ENCODE assay signal across 1 cellular context in the genomic region with DNA sequence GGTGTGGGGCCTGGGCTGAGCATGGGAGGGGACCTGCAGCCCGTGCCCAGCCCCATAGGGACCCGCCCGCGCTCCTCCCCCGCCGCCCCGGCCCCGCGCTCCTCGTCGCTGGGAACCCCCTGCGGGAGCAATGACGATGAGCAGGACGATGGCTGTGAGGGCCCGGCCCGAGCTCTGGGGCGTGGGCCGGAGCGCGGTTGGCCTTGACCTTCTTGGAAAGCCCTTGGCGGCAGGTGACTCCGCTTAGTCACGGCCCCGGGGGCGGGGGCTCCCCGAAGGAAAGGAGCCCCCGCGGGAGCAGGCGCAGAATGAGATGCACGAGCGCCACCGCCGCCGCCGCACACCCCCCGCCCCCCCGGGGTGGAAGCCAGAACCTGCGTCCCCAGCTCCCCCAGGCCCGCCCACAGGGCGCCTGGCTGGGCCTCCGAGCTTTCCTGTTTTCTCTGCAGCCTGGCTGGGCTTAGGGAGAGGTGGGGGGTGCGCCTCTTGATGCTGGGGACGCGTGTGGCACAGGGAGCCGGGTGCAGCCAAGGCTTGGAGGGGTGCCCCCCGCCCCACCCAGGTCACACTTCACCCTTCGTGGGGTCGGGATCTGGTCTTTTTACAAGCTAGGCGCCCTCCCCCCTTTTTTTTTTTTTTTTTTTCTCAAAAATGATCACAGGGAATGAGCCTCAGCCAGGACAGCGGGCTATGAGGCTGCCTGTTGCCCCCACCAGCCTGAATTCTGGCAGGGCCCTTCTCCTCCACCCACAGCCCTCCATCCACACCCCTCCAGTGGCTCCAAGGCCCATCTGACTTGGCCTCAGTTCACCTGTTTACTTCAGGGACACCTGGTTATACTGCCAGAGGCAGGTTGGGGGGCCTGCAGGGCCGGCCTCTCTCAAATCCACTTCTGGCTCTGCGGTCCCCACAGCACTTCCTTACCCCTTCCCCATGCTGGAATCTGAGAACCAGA.
TF ChIP-seq lines count a peak whose summit lies in the region.

No MANE protein-coding gene starts in this region.

TF ChIP-seq in HEK293, 187 proteins besides CTCF, POLR2A, EP300 and RAD21 (continued from another document and continues in another):
- TF ChIP-seq, protein P1, sequence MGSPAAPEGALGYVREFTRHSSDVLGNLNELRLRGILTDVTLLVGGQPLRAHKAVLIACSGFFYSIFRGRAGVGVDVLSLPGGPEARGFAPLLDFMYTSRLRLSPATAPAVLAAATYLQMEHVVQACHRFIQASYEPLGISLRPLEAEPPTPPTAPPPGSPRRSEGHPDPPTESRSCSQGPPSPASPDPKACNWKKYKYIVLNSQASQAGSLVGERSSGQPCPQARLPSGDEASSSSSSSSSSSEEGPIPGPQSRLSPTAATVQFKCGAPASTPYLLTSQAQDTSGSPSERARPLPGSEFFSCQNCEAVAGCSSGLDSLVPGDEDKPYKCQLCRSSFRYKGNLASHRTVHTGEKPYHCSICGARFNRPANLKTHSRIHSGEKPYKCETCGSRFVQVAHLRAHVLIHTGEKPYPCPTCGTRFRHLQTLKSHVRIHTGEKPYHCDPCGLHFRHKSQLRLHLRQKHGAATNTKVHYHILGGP (tag by site-specific recombination; IDR thresholded peaks at IDR 0.05) = peak; percentile 54; the same call in 1 of the 2 replicates
- TF ChIP-seq ZNF791 (tag by site-specific recombination; IDR thresholded peaks at IDR 0.05) (no peak), EGR2 (tag by site-specific recombination; IDR thresholded peaks at IDR 0.05; ENCODE audit: low read depth) (peak; percentile 86), SP3 (tag by site-specific recombination; IDR thresholded peaks at IDR 0.05) (peak; percentile 53), ZNF335 (tag by site-specific recombination; conservative IDR thresholded peaks at IDR 0.05) (peak; percentile 69), ZBTB48 (tag by site-specific recombination; IDR thresholded peaks at IDR 0.05) (0 out of 2 replicates have a peak, but pooled peaks have one; percentile 48), ZBTB20 (tag by site-specific recombination; IDR thresholded peaks at IDR 0.05) (peak; percentile 54; the same call in 1 of the 2 replicates), ZNF510 (tag by site-specific recombination; IDR thresholded peaks at IDR 0.05; ENCODE audit: insufficient replicate concordance) (no peak), KLF9 (tag by site-specific recombination; IDR thresholded peaks at IDR 0.05; ENCODE audit: low read depth) (peak; percentile 51), ZNF544 (tag by site-specific recombination; IDR thresholded peaks at IDR 0.05) (no peak), GFI1B (tag by site-specific recombination; IDR thresholded peaks at IDR 0.05) (no peak), TCF7L2 (IDR thresholded peaks at IDR 0.05; ENCODE audit: borderline replicate concordance, low read depth, low read length) (no peak), GLIS2 (tag by site-specific recombination; IDR thresholded peaks at IDR 0.05) (peak; percentile 94), SP7 (tag by site-specific recombination; IDR thresholded peaks at IDR 0.05) (peak; percentile 55), ZNF266 (tag by site-specific recombination; IDR thresholded peaks at IDR 0.05; ENCODE audit: low read depth) (no peak), OSR2 (tag by site-specific recombination; IDR thresholded peaks at IDR 0.05) (peak; percentile 61), ZNF560 (tag by site-specific recombination; IDR thresholded peaks at IDR 0.05; ENCODE audit: borderline replicate concordance) (no peak), KLF10 (tag by site-specific recombination; IDR thresholded peaks at IDR 0.05) (peak; percentile 51), ZNF629 (tag by site-specific recombination; IDR thresholded peaks at IDR 0.05) (peak; percentile 47; the same call in 1 of the 2 replicates), YY2 (tag by site-specific recombination; IDR thresholded peaks at IDR 0.05) (no peak), ZBTB8A (tag by site-specific recombination; IDR thresholded peaks at IDR 0.05) (peak; percentile 70), GLIS1 (tag by site-specific recombination; IDR thresholded peaks at IDR 0.05) (peak; percentile 89), ZNF274 (IDR thresholded peaks at IDR 0.05; ENCODE audit: low read length) (no peak), ZNF274 (tag by site-specific recombination; IDR thresholded peaks at IDR 0.05; ENCODE audit: borderline replicate concordance) (no peak), SP2 (tag by site-specific recombination; IDR thresholded peaks at IDR 0.05) (peak; percentile 63)
- TF ChIP-seq, protein P2, sequence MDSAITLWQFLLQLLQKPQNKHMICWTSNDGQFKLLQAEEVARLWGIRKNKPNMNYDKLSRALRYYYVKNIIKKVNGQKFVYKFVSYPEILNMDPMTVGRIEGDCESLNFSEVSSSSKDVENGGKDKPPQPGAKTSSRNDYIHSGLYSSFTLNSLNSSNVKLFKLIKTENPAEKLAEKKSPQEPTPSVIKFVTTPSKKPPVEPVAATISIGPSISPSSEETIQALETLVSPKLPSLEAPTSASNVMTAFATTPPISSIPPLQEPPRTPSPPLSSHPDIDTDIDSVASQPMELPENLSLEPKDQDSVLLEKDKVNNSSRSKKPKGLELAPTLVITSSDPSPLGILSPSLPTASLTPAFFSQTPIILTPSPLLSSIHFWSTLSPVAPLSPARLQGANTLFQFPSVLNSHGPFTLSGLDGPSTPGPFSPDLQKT (IDR thresholded peaks at IDR 0.05; ENCODE audit: borderline replicate concordance, low read depth, low read length) = no peak
- TF ChIP-seq, protein P3, sequence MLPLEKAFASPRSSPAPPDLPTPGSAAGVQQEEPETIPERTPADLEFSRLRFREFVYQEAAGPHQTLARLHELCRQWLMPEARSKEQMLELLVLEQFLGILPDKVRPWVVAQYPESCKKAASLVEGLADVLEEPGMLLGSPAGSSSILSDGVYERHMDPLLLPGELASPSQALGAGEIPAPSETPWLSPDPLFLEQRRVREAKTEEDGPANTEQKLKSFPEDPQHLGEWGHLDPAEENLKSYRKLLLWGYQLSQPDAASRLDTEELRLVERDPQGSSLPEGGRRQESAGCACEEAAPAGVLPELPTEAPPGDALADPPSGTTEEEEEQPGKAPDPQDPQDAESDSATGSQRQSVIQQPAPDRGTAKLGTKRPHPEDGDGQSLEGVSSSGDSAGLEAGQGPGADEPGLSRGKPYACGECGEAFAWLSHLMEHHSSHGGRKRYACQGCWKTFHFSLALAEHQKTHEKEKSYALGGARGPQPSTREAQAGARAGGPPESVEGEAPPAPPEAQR (tag by site-specific recombination; IDR thresholded peaks at IDR 0.05) = no peak
- TF ChIP-seq, protein P4, sequence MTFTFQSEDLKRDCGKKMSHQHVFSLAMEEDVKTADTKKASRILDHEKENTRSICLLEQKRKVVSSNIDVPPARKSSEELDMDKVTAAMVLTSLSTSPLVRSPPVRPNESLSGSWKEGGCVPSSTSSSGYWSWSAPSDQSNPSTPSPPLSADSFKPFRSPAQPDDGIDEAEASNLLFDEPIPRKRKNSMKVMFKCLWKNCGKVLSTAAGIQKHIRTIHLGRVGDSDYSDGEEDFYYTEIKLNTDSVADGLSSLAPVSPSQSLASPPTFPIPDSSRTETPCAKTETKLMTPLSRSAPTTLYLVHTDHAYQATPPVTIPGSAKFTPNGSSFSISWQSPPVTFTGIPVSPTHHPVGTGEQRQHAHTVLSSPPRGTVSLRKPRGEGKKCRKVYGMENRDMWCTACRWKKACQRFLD (tag by site-specific recombination; IDR thresholded peaks at IDR 0.05) = no peak
- TF ChIP-seq, protein P5, sequence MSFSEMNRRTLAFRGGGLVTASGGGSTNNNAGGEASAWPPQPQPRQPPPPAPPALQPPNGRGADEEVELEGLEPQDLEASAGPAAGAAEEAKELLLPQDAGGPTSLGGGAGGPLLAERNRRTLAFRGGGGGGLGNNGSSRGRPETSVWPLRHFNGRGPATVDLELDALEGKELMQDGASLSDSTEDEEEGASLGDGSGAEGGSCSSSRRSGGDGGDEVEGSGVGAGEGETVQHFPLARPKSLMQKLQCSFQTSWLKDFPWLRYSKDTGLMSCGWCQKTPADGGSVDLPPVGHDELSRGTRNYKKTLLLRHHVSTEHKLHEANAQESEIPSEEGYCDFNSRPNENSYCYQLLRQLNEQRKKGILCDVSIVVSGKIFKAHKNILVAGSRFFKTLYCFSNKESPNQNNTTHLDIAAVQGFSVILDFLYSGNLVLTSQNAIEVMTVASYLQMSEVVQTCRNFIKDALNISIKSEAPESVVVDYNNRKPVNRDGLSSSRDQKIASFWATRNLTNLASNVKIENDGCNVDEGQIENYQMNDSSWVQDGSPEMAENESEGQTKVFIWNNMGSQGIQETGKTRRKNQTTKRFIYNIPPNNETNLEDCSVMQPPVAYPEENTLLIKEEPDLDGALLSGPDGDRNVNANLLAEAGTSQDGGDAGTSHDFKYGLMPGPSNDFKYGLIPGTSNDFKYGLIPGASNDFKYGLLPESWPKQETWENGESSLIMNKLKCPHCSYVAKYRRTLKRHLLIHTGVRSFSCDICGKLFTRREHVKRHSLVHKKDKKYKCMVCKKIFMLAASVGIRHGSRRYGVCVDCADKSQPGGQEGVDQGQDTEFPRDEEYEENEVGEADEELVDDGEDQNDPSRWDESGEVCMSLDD (tag by site-specific recombination; IDR thresholded peaks at IDR 0.05) = peak; percentile 74
- TF ChIP-seq, protein P6, sequence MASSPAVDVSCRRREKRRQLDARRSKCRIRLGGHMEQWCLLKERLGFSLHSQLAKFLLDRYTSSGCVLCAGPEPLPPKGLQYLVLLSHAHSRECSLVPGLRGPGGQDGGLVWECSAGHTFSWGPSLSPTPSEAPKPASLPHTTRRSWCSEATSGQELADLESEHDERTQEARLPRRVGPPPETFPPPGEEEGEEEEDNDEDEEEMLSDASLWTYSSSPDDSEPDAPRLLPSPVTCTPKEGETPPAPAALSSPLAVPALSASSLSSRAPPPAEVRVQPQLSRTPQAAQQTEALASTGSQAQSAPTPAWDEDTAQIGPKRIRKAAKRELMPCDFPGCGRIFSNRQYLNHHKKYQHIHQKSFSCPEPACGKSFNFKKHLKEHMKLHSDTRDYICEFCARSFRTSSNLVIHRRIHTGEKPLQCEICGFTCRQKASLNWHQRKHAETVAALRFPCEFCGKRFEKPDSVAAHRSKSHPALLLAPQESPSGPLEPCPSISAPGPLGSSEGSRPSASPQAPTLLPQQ (tag by site-specific recombination; IDR thresholded peaks at IDR 0.05) = 0 out of 2 replicates have a peak, but pooled peaks have one; percentile 24
- TF ChIP-seq, protein P7, sequence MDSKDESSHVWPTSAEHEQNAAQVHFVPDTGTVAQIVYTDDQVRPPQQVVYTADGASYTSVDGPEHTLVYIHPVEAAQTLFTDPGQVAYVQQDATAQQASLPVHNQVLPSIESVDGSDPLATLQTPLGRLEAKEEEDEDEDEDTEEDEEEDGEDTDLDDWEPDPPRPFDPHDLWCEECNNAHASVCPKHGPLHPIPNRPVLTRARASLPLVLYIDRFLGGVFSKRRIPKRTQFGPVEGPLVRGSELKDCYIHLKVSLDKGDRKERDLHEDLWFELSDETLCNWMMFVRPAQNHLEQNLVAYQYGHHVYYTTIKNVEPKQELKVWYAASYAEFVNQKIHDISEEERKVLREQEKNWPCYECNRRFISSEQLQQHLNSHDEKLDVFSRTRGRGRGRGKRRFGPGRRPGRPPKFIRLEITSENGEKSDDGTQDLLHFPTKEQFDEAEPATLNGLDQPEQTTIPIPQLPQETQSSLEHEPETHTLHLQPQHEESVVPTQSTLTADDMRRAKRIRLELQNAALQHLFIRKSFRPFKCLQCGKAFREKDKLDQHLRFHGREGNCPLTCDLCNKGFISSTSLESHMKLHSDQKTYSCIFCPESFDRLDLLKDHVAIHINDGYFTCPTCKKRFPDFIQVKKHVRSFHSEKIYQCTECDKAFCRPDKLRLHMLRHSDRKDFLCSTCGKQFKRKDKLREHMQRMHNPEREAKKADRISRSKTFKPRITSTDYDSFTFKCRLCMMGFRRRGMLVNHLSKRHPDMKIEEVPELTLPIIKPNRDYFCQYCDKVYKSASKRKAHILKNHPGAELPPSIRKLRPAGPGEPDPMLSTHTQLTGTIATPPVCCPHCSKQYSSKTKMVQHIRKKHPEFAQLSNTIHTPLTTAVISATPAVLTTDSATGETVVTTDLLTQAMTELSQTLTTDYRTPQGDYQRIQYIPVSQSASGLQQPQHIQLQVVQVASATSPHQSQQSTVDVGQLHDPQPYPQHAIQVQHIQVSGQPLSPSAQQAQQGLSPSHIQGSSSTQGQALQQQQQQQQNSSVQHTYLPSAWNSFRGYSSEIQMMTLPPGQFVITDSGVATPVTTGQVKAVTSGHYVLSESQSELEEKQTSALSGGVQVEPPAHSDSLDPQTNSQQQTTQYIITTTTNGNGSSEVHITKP (tag by site-specific recombination; IDR thresholded peaks at IDR 0.05) = peak; percentile 88
- TF ChIP-seq, protein P8, sequence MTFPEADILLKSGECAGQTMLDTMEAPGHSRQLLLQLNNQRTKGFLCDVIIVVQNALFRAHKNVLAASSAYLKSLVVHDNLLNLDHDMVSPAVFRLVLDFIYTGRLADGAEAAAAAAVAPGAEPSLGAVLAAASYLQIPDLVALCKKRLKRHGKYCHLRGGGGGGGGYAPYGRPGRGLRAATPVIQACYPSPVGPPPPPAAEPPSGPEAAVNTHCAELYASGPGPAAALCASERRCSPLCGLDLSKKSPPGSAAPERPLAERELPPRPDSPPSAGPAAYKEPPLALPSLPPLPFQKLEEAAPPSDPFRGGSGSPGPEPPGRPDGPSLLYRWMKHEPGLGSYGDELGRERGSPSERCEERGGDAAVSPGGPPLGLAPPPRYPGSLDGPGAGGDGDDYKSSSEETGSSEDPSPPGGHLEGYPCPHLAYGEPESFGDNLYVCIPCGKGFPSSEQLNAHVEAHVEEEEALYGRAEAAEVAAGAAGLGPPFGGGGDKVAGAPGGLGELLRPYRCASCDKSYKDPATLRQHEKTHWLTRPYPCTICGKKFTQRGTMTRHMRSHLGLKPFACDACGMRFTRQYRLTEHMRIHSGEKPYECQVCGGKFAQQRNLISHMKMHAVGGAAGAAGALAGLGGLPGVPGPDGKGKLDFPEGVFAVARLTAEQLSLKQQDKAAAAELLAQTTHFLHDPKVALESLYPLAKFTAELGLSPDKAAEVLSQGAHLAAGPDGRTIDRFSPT (tag by site-specific recombination; IDR thresholded peaks at IDR 0.05) = peak; percentile 40; the same call in 1 of the 2 replicates
- TF ChIP-seq, protein P9, sequence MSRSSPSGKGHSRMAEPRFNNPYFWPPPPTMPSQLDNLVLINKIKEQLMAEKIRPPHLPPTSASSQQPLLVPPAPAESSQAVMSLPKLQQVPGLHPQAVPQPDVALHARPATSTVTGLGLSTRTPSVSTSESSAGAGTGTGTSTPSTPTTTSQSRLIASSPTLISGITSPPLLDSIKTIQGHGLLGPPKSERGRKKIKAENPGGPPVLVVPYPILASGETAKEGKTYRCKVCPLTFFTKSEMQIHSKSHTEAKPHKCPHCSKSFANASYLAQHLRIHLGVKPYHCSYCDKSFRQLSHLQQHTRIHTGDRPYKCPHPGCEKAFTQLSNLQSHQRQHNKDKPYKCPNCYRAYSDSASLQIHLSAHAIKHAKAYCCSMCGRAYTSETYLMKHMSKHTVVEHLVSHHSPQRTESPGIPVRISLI (tag by site-specific recombination; IDR thresholded peaks at IDR 0.05) = peak; percentile 68
- TF ChIP-seq, protein P10, sequence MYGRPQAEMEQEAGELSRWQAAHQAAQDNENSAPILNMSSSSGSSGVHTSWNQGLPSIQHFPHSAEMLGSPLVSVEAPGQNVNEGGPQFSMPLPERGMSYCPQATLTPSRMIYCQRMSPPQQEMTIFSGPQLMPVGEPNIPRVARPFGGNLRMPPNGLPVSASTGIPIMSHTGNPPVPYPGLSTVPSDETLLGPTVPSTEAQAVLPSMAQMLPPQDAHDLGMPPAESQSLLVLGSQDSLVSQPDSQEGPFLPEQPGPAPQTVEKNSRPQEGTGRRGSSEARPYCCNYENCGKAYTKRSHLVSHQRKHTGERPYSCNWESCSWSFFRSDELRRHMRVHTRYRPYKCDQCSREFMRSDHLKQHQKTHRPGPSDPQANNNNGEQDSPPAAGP (tag by site-specific recombination; IDR thresholded peaks at IDR 0.05) = peak; percentile 84
